18 cellular contexts compared by ENCODE assay signal in genomic region chr2:45046786-45047185, GRCh38. TPM values are rescaled to one million over a fixed set of nuclear protein-coding genes. Genes with fewer than 3 reads are reported as not detected.
"Had no signal": no experiment of that assay in that cellular context is flagged by ENCODE, and none has a peak within 500 bp of the region (broad histone marks: within the 10 kb centered on the region; RNA-seq: fewer than 3 reads in every experiment).

No MANE protein-coding gene starts in this region.

- H3K9me3 ChIP-seq: heart left ventricle, prostate gland, right lobe of liver had no signal

- H3K27me3 ChIP-seq: right lobe of liver had no signal

- H3K4me3 ChIP-seq: heart left ventricle, prostate gland, right lobe of liver had no signal

- DNase-seq: activated CD4-positive, alpha-beta T cell treated with anti-CD3 and anti-CD28 coated beads, Interleukin-2, amount 50 U/mL, for 4 hours; activated CD8-positive, alpha-beta memory T cell treated with anti-CD3 and anti-CD28 coated beads, Interleukin-2, amount 10 ng/mL, durations not matched to agents 7 days and 5 days; activated effector memory CD4-positive, alpha-beta T cell treated with Interleukin-2 at 50 U/mL for 16 hours; activated T-cell treated with anti-CD3 and anti-CD28 coated beads, Interleukin-2, amount 50 U/mL, for 24 hours; caudate nucleus; effector memory CD8-positive, alpha-beta T cell; foreskin melanocyte; heart left ventricle; islet precursor cell; left ventricle myocardium superior; mesenchymal stem cell; occipital lobe; right lobe of liver; stimulated activated CD4-positive, alpha-beta T cell treated with anti-CD3 and anti-CD28 coated beads, Interleukin-2, amount 100 ng/mL, for 24 hours; stimulated activated naive B cell treated with anti-CD40 and anti-IgM and Interleukin-4, amounts not matched to agents 10 μg/mL and 1 μg/mL and 100 μg/mL, for 72 hours had no signal

- H3K36me3 ChIP-seq: heart left ventricle, prostate gland, right lobe of liver had no signal

- H3K4me1 ChIP-seq: heart left ventricle, prostate gland, right lobe of liver had no signal

- H3K27ac ChIP-seq: heart left ventricle, prostate gland, right lobe of liver had no signal

RNA-seq across cellular contexts. Expression of gene SIX2, which starts 37.5 kb away (rescaled TPM):
- total RNA-seq: activated CD8-positive, alpha-beta memory T cell treated with anti-CD3 and anti-CD28 coated beads, Interleukin-2, amount 10 ng/mL, durations not matched to agents 7 days and 5 days; activated naive CD4-positive, alpha-beta T cell treated with anti-CD3 and anti-CD28 coated beads, Interleukin-2, amount 50 U/mL, for 72 hours; right lobe of liver; T-helper 2 cell treated with Interferon-gamma antibody and Interleukin-4, amounts not matched to agents 100 ng/mL and 5 ng/mL, for 36 hours had no signal
